Comparison of ENCODE assay signal across 8 cellular contexts in the genomic region with DNA sequence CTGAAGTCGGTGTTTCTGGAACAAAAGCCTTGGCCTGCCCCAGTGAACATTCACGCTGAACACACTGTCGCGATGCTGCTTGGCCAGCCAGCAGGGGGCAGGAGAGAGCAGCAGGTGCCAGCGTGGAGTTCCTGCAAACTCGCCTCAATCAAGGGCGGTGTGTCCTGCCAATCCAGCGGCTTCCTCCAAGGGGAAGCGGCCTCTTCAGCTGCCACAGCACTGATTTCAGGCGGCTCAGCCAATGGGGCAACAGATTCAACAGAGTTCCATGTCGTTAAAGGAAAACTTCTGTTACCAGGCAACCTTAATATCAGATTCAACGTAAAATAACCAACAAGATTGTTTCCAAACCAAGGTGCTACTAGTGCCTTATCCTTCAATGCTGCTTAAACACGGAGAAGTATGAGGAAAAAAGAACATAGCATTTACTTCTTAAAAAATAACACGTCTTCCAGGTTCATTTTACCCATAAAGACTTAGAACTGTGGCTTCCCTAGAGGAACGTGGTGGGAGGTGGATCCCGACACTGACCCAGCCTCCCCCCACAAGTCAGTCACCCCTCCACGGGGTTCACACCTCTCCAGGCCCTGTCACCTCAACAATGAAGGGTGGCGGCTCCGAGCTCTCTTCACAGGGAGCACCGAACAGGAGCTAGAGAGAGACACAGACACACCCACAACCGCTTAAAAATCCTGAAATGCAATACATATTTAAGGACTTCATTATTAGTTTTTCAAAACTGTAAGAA.
DNase-seq lines count a peak whose midpoint lies in the region; ATAC-seq and TF ChIP-seq lines count a peak whose summit lies in the region.

No MANE protein-coding gene starts in this region.

- DNase-seq in EH (ENCODE audit: low read depth) (peak; percentile 93), NCI-H345 treated with DMSO at 0.1 percent for 48 hours (lab: John Stamatoyannopoulos, UW; ENCODE audit: unreplicated experiment) (peak; percentile 60), choroid plexus epithelial cell (ENCODE audit: low read depth) (peak; percentile 96), left kidney (ENCODE audit: low read depth, low spot score) (peak; percentile 97)
- DNase-seq in activated CD4-positive, alpha-beta T cell treated with anti-CD3 and anti-CD28 coated beads for 48 hours: peak; percentile 89
- DNase-seq in stimulated activated CD4-positive, alpha-beta T cell treated with anti-CD3 and anti-CD28 coated beads, Interleukin-1b, Interleukin-23, amount 100 ng/mL, for 48 hours: peak; percentile 80

- peak; percentile 65 for ATAC-seq in HG02852 (IDR thresholded peaks at IDR 0.05; ENCODE audit: unreplicated experiment)
- no peak for ATAC-seq in HG03108 (IDR thresholded peaks at IDR 0.05; ENCODE audit: unreplicated experiment)

- no peak overlapping the region for H3K4me3 ChIP-seq in choroid plexus epithelial cell (ENCODE audit: low read depth, low read length)

- TF ChIP-seq CTCF in choroid plexus epithelial cell (conservative IDR thresholded peaks at IDR 0.05; ENCODE audit: low read depth, low read length): peak; percentile 99
